ENCODE assay signal across 24 cellular contexts in the genomic region with DNA sequence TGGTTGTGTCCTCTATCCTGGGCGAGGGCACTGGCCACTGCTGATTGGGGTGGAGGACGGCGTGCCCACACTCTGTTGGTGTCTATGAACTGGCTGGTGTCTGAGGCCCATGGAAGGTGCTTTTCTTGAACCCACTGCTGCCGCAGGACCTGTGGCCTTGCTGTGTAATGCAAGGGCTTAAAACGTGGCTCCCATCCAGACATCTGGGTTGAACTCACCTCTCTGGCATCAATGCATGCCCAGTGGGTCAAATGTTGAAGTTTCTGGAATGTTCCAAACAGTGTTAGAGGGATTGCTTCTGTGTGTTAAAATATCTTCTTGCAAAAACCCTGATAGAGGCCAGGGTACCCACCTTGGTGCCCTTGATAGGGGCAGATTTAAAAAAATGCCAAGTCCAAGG. TPM values are rescaled to one million over a fixed set of nuclear protein-coding genes. Genes with fewer than 3 reads are reported as not detected.
"Had no signal": no experiment of that assay in that cellular context is flagged by ENCODE, and none has a peak within 500 bp of the region (broad histone marks: within the 10 kb centered on the region; RNA-seq: fewer than 3 reads in every experiment).

No MANE protein-coding gene starts in this region.

- H3K4me3 Mint-ChIP-seq: activated B cell treated with CpG ODN at 0.5 μM for 24 hours; activated CD4-positive, alpha-beta memory T cell treated with anti-CD3 and anti-CD28 coated beads for 36 hours; activated T-helper 1 cell treated with anti-CD3 and anti-CD28 coated beads, Interleukin-12 subunit alpha, Interleukin-12 subunit beta, Interleukin-2, Interleukin-4 antibody, amounts not matched to agents 30 ng/mL and 10 ng/mL and 1 ng/mL, durations not matched to agents 14 hours and 24 hours and 36 hours; nephron; stimulated activated naive CD8-positive, alpha-beta T cell treated with anti-CD3 and anti-CD28 coated beads, Interleukin-15, Interleukin-2, amounts not matched to agents 100 ng/mL and 50 ng/mL, for 24 hours; T-helper 2 cell treated with Interferon-gamma antibody and Interleukin-4, amounts not matched to agents 5 μg/mL and 100 μg/mL, for 36 hours had no signal

- H3K27ac Mint-ChIP-seq: activated B cell treated with CpG ODN at 0.5 μM for 24 hours; activated CD4-positive, alpha-beta memory T cell treated with anti-CD3 and anti-CD28 coated beads for 36 hours; activated T-helper 1 cell treated with anti-CD3 and anti-CD28 coated beads, Interleukin-12 subunit alpha, Interleukin-12 subunit beta, Interleukin-2, Interleukin-4 antibody, amounts not matched to agents 30 ng/mL and 10 ng/mL and 1 ng/mL, durations not matched to agents 14 hours and 24 hours and 36 hours; nephron; progenitor cell of endocrine pancreas; stimulated activated naive CD8-positive, alpha-beta T cell treated with anti-CD3 and anti-CD28 coated beads, Interleukin-15, Interleukin-2, amounts not matched to agents 100 ng/mL and 50 ng/mL, for 24 hours; T-helper 2 cell treated with Interferon-gamma antibody and Interleukin-4, amounts not matched to agents 5 μg/mL and 100 μg/mL, for 36 hours had no signal

- H3K9me3 ChIP-seq: suprapubic skin, transverse colon, uterus had no signal

- H3K27me3 Mint-ChIP-seq: activated CD4-positive, alpha-beta memory T cell treated with anti-CD3 and anti-CD28 coated beads for 36 hours; stimulated activated naive CD8-positive, alpha-beta T cell treated with anti-CD3 and anti-CD28 coated beads, Interleukin-15, Interleukin-2, amounts not matched to agents 100 ng/mL and 50 ng/mL, for 24 hours had no signal

- DNase-seq: activated B cell treated with CpG ODN at 0.5 μM for 24 hours; activated CD4-positive, alpha-beta memory T cell treated with anti-CD3 and anti-CD28 coated beads for 36 hours; activated CD4-positive, alpha-beta T cell treated with anti-CD3 and anti-CD28 coated beads for 4 hours; activated gamma-delta T cell treated with Interleukin-2 at 50 U/mL for 16 hours; activated T-cell treated with anti-CD3 and anti-CD28 coated beads for 4 hours; amniotic stem cell; dorsolateral prefrontal cortex; islet precursor cell; left colon; mammary epithelial cell; midbrain; stimulated activated CD4-positive, alpha-beta T cell treated with anti-CD3 and anti-CD28 coated beads, Interleukin-2, amount 100 ng/mL, for 24 hours; transverse colon; uterus had no signal

- H3K4me3 ChIP-seq: hepatocyte, suprapubic skin, transverse colon, uterus had no signal

- H3K27me3 ChIP-seq: hepatocyte, suprapubic skin, transverse colon, uterus had no signal

- H3K36me3 ChIP-seq: suprapubic skin, transverse colon, uterus had no signal

- H3K9me3 Mint-ChIP-seq: activated B cell treated with CpG ODN at 0.5 μM for 24 hours; activated CD4-positive, alpha-beta memory T cell treated with anti-CD3 and anti-CD28 coated beads for 36 hours; activated naive CD4-positive, alpha-beta T cell treated with anti-CD3 and anti-CD28 coated beads, Interleukin-2, amount 50 U/mL, for 72 hours; activated T-helper 1 cell treated with anti-CD3 and anti-CD28 coated beads, Interleukin-12 subunit alpha, Interleukin-12 subunit beta, Interleukin-2, Interleukin-4 antibody, amounts not matched to agents 30 ng/mL and 10 ng/mL and 1 ng/mL, durations not matched to agents 14 hours and 24 hours and 36 hours; nephron; stimulated activated naive CD8-positive, alpha-beta T cell treated with anti-CD3 and anti-CD28 coated beads, Interleukin-15, Interleukin-2, amounts not matched to agents 100 ng/mL and 50 ng/mL, for 24 hours; T-helper 2 cell treated with Interferon-gamma antibody and Interleukin-4, amounts not matched to agents 5 μg/mL and 100 μg/mL, for 36 hours had no signal

- H3K4me1 Mint-ChIP-seq: activated B cell treated with CpG ODN at 0.5 μM for 24 hours had no signal

- ATAC-seq: activated naive CD4-positive, alpha-beta T cell treated with anti-CD3 and anti-CD28 coated beads, Interleukin-2, amount 50 U/mL, for 72 hours; left colon had no signal

- H3K27ac ChIP-seq: hepatocyte, suprapubic skin, transverse colon, uterus had no signal

RNA-seq across cellular contexts. Expression of a gene that starts 42.6 kb away (rescaled TPM):
- total RNA-seq: activated B cell treated with CpG ODN at 0.5 μM for 24 hours; activated CD4-positive, alpha-beta memory T cell treated with anti-CD3 and anti-CD28 coated beads for 36 hours; activated naive CD4-positive, alpha-beta T cell treated with anti-CD3 and anti-CD28 coated beads, Interleukin-2, amount 50 U/mL, for 72 hours; activated T-helper 1 cell treated with anti-CD3 and anti-CD28 coated beads, Interleukin-12 subunit alpha, Interleukin-12 subunit beta, Interleukin-2, Interleukin-4 antibody, amounts not matched to agents 30 ng/mL and 10 ng/mL and 1 ng/mL, durations not matched to agents 14 hours and 24 hours and 36 hours; cardiac septum; mammary epithelial cell; progenitor cell of endocrine pancreas; skeletal muscle tissue had no signal

RNA-seq across cellular contexts. Expression of a gene that starts 46.8 kb away (rescaled TPM):
- total RNA-seq: activated B cell treated with CpG ODN at 0.5 μM for 24 hours; activated CD4-positive, alpha-beta memory T cell treated with anti-CD3 and anti-CD28 coated beads for 36 hours; activated naive CD4-positive, alpha-beta T cell treated with anti-CD3 and anti-CD28 coated beads, Interleukin-2, amount 50 U/mL, for 72 hours; activated T-helper 1 cell treated with anti-CD3 and anti-CD28 coated beads, Interleukin-12 subunit alpha, Interleukin-12 subunit beta, Interleukin-2, Interleukin-4 antibody, amounts not matched to agents 30 ng/mL and 10 ng/mL and 1 ng/mL, durations not matched to agents 14 hours and 24 hours and 36 hours; progenitor cell of endocrine pancreas had no signal
